In the genomic region with DNA sequence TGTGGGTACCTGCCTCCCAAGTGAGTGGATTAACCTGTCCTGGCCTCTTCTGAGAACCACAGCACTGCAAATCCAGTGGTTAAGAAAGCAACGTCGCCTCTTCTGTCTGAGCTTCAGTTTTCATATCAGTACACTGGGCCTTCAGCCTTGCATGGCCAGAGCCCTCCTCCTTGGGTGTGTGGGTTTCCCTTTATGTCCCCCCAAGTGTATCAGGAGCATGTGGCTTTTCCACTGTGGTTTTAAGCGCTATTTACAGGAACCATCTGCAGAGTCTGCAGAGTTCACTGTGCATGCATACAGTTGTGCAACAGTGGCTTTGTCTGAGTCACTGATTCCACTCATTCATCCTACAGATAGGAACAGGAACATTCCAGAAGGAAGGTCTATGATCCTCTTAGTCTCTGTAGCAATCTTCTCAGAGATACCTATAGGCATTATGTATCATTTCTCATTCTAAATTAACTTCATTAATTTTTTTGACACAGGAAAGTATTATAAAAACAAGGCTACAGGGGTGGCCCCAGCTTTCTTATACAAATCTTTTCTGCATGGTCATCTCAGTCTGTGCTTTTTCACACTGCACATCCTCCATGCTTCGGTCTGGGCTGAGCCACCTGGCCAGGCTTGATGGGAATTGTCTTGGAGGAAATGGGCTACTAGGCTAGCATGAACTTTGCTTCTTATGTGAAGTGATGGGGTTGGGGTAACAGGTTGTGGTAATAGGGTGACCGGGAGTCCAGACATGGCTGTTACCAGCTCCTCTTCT, we compare ENCODE assay signal across 1 cellular context.
TF ChIP-seq lines count a peak whose summit lies in the region.

No MANE protein-coding gene starts in this region.

TF ChIP-seq in HepG2, 621 proteins besides CTCF, POLR2A, EP300 and RAD21 (continued from another document and continues in another):
- TF ChIP-seq KDM4B (CRISPR knock-in tag; IDR thresholded peaks at IDR 0.05) (peak; percentile 81; the same call in 1 of the 2 replicates), ZBTB20 (CRISPR knock-in tag; IDR thresholded peaks at IDR 0.05; ENCODE audit: borderline replicate concordance, low read depth) (peak; percentile 77; the same call in 1 of the 2 replicates), POLR2AphosphoS5 (IDR thresholded peaks at IDR 0.05; ENCODE audit: low read depth, low read length) (0 out of 2 replicates have a peak, but pooled peaks have one; percentile 36), ZNF101 (CRISPR knock-in tag; IDR thresholded peaks at IDR 0.05; ENCODE audit: borderline replicate concordance, low read depth) (no peak), ZNF501 (CRISPR knock-in tag; IDR thresholded peaks at IDR 0.05) (0 out of 2 replicates have a peak, but pooled peaks have one; percentile 32), ZNF878 (CRISPR knock-in tag; IDR thresholded peaks at IDR 0.05) (no peak), TARDBP (CRISPR knock-in tag; IDR thresholded peaks at IDR 0.05) (peak; percentile 37; the same call in 1 of the 2 replicates), JUN (CRISPR knock-in tag; IDR thresholded peaks at IDR 0.05) (peak; percentile 72; the same call in 1 of the 2 replicates), SALL1 (CRISPR knock-in tag; IDR thresholded peaks at IDR 0.05) (peak; percentile 70), ZNF12 (CRISPR knock-in tag; IDR thresholded peaks at IDR 0.05) (peak; percentile 80; the same call in 1 of the 2 replicates), ZNF33B (CRISPR knock-in tag; IDR thresholded peaks at IDR 0.05) (no peak), BRD4 (CRISPR knock-in tag; IDR thresholded peaks at IDR 0.05) (peak; percentile 71; the same call in 1 of the 2 replicates), RAD51 (IDR thresholded peaks at IDR 0.05; ENCODE audit: borderline replicate concordance) (no peak), IRF2 (CRISPR knock-in tag; IDR thresholded peaks at IDR 0.05) (peak; percentile 65), ZKSCAN8 (CRISPR knock-in tag; IDR thresholded peaks at IDR 0.05; ENCODE audit: borderline replicate concordance) (peak; percentile 93), ZNF292 (CRISPR knock-in tag; IDR thresholded peaks at IDR 0.05; ENCODE audit: borderline replicate concordance, low read depth) (peak; percentile 55; the same call in 1 of the 2 replicates), ZNF124 (CRISPR knock-in tag; IDR thresholded peaks at IDR 0.05) (peak; percentile 42; the same call in 1 of the 2 replicates), NR2F1 (CRISPR knock-in tag; IDR thresholded peaks at IDR 0.05) (no peak), ARHGAP35 (CRISPR knock-in tag; IDR thresholded peaks at IDR 0.05; ENCODE audit: borderline replicate concordance) (no peak), ZFP36L1 (CRISPR knock-in tag; IDR thresholded peaks at IDR 0.05) (peak; percentile 51; the same call in 1 of the 2 replicates), ZMYM4 (CRISPR knock-in tag; IDR thresholded peaks at IDR 0.05) (peak; percentile 77), SMC3 (IDR thresholded peaks at IDR 0.05; ENCODE audit: low read length) (peak; percentile 30; the same call in 1 of the 2 replicates)
- TF ChIP-seq, protein P1, sequence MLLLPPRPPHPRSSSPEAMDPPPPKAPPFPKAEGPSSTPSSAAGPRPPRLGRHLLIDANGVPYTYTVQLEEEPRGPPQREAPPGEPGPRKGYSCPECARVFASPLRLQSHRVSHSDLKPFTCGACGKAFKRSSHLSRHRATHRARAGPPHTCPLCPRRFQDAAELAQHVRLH (CRISPR knock-in tag; IDR thresholded peaks at IDR 0.05; ENCODE audit: borderline replicate concordance, low read depth), result 0 out of 2 replicates have a peak, but pooled peaks have one; percentile 51
- TF ChIP-seq, protein P2, sequence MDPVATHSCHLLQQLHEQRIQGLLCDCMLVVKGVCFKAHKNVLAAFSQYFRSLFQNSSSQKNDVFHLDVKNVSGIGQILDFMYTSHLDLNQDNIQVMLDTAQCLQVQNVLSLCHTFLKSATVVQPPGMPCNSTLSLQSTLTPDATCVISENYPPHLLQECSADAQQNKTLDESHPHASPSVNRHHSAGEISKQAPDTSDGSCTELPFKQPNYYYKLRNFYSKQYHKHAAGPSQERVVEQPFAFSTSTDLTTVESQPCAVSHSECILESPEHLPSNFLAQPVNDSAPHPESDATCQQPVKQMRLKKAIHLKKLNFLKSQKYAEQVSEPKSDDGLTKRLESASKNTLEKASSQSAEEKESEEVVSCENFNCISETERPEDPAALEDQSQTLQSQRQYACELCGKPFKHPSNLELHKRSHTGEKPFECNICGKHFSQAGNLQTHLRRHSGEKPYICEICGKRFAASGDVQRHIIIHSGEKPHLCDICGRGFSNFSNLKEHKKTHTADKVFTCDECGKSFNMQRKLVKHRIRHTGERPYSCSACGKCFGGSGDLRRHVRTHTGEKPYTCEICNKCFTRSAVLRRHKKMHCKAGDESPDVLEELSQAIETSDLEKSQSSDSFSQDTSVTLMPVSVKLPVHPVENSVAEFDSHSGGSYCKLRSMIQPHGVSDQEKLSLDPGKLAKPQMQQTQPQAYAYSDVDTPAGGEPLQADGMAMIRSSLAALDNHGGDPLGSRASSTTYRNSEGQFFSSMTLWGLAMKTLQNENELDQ (CRISPR knock-in tag; IDR thresholded peaks at IDR 0.05; ENCODE audit: borderline replicate concordance), result no peak
- TF ChIP-seq, protein P3, sequence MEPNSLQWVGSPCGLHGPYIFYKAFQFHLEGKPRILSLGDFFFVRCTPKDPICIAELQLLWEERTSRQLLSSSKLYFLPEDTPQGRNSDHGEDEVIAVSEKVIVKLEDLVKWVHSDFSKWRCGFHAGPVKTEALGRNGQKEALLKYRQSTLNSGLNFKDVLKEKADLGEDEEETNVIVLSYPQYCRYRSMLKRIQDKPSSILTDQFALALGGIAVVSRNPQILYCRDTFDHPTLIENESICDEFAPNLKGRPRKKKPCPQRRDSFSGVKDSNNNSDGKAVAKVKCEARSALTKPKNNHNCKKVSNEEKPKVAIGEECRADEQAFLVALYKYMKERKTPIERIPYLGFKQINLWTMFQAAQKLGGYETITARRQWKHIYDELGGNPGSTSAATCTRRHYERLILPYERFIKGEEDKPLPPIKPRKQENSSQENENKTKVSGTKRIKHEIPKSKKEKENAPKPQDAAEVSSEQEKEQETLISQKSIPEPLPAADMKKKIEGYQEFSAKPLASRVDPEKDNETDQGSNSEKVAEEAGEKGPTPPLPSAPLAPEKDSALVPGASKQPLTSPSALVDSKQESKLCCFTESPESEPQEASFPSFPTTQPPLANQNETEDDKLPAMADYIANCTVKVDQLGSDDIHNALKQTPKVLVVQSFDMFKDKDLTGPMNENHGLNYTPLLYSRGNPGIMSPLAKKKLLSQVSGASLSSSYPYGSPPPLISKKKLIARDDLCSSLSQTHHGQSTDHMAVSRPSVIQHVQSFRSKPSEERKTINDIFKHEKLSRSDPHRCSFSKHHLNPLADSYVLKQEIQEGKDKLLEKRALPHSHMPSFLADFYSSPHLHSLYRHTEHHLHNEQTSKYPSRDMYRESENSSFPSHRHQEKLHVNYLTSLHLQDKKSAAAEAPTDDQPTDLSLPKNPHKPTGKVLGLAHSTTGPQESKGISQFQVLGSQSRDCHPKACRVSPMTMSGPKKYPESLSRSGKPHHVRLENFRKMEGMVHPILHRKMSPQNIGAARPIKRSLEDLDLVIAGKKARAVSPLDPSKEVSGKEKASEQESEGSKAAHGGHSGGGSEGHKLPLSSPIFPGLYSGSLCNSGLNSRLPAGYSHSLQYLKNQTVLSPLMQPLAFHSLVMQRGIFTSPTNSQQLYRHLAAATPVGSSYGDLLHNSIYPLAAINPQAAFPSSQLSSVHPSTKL (CRISPR knock-in tag; IDR thresholded peaks at IDR 0.05), result peak; percentile 88
- TF ChIP-seq, protein P4, sequence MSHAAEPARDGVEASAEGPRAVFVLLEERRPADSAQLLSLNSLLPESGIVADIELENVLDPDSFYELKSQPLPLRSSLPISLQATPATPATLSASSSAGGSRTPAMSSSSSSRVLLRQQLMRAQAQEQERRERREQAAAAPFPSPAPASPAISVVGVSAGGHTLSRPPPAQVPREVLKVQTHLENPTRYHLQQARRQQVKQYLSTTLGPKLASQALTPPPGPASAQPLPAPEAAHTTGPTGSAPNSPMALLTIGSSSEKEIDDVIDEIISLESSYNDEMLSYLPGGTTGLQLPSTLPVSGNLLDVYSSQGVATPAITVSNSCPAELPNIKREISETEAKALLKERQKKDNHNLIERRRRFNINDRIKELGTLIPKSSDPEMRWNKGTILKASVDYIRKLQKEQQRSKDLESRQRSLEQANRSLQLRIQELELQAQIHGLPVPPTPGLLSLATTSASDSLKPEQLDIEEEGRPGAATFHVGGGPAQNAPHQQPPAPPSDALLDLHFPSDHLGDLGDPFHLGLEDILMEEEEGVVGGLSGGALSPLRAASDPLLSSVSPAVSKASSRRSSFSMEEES (CRISPR knock-in tag; IDR thresholded peaks at IDR 0.05), result peak; percentile 74
- TF ChIP-seq, protein P5, sequence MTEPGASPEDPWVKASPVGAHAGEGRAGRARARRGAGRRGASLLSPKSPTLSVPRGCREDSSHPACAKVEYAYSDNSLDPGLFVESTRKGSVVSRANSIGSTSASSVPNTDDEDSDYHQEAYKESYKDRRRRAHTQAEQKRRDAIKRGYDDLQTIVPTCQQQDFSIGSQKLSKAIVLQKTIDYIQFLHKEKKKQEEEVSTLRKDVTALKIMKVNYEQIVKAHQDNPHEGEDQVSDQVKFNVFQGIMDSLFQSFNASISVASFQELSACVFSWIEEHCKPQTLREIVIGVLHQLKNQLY (CRISPR knock-in tag; IDR thresholded peaks at IDR 0.05), result peak; percentile 80
- TF ChIP-seq, protein P6, sequence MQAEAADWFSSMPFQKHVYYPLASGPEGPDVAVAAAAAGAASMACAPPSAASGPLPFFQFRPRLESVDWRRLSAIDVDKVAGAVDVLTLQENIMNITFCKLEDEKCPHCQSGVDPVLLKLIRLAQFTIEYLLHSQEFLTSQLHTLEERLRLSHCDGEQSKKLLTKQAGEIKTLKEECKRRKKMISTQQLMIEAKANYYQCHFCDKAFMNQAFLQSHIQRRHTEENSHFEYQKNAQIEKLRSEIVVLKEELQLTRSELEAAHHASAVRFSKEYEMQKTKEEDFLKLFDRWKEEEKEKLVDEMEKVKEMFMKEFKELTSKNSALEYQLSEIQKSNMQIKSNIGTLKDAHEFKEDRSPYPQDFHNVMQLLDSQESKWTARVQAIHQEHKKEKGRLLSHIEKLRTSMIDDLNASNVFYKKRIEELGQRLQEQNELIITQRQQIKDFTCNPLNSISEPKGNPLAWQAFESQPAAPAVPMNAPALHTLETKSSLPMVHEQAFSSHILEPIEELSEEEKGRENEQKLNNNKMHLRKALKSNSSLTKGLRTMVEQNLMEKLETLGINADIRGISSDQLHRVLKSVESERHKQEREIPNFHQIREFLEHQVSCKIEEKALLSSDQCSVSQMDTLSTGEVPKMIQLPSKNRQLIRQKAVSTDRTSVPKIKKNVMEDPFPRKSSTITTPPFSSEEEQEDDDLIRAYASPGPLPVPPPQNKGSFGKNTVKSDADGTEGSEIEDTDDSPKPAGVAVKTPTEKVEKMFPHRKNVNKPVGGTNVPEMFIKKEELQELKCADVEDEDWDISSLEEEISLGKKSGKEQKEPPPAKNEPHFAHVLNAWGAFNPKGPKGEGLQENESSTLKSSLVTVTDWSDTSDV (CRISPR knock-in tag; IDR thresholded peaks at IDR 0.05), result no peak
- TF ChIP-seq, protein P7, sequence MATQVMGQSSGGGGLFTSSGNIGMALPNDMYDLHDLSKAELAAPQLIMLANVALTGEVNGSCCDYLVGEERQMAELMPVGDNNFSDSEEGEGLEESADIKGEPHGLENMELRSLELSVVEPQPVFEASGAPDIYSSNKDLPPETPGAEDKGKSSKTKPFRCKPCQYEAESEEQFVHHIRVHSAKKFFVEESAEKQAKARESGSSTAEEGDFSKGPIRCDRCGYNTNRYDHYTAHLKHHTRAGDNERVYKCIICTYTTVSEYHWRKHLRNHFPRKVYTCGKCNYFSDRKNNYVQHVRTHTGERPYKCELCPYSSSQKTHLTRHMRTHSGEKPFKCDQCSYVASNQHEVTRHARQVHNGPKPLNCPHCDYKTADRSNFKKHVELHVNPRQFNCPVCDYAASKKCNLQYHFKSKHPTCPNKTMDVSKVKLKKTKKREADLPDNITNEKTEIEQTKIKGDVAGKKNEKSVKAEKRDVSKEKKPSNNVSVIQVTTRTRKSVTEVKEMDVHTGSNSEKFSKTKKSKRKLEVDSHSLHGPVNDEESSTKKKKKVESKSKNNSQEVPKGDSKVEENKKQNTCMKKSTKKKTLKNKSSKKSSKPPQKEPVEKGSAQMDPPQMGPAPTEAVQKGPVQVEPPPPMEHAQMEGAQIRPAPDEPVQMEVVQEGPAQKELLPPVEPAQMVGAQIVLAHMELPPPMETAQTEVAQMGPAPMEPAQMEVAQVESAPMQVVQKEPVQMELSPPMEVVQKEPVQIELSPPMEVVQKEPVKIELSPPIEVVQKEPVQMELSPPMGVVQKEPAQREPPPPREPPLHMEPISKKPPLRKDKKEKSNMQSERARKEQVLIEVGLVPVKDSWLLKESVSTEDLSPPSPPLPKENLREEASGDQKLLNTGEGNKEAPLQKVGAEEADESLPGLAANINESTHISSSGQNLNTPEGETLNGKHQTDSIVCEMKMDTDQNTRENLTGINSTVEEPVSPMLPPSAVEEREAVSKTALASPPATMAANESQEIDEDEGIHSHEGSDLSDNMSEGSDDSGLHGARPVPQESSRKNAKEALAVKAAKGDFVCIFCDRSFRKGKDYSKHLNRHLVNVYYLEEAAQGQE (IDR thresholded peaks at IDR 0.05; ENCODE audit: borderline replicate concordance in 1 of 2, low read depth in 1 of 2, low read length in 2 of 2), result peak in 1 of 2 experiments; percentile 58; a peak in 1 of 4 replicates
- TF ChIP-seq, protein P8, sequence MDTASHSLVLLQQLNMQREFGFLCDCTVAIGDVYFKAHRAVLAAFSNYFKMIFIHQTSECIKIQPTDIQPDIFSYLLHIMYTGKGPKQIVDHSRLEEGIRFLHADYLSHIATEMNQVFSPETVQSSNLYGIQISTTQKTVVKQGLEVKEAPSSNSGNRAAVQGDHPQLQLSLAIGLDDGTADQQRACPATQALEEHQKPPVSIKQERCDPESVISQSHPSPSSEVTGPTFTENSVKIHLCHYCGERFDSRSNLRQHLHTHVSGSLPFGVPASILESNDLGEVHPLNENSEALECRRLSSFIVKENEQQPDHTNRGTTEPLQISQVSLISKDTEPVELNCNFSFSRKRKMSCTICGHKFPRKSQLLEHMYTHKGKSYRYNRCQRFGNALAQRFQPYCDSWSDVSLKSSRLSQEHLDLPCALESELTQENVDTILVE (CRISPR knock-in tag; IDR thresholded peaks at IDR 0.05), result 0 out of 2 replicates have a peak, but pooled peaks have one; percentile 25
- TF ChIP-seq, protein P9, sequence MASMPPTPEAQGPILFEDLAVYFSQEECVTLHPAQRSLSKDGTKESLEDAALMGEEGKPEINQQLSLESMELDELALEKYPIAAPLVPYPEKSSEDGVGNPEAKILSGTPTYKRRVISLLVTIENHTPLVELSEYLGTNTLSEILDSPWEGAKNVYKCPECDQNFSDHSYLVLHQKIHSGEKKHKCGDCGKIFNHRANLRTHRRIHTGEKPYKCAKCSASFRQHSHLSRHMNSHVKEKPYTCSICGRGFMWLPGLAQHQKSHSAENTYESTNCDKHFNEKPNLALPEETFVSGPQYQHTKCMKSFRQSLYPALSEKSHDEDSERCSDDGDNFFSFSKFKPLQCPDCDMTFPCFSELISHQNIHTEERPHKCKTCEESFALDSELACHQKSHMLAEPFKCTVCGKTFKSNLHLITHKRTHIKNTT (CRISPR knock-in tag; IDR thresholded peaks at IDR 0.05), result no peak
- TF ChIP-seq, protein P10, sequence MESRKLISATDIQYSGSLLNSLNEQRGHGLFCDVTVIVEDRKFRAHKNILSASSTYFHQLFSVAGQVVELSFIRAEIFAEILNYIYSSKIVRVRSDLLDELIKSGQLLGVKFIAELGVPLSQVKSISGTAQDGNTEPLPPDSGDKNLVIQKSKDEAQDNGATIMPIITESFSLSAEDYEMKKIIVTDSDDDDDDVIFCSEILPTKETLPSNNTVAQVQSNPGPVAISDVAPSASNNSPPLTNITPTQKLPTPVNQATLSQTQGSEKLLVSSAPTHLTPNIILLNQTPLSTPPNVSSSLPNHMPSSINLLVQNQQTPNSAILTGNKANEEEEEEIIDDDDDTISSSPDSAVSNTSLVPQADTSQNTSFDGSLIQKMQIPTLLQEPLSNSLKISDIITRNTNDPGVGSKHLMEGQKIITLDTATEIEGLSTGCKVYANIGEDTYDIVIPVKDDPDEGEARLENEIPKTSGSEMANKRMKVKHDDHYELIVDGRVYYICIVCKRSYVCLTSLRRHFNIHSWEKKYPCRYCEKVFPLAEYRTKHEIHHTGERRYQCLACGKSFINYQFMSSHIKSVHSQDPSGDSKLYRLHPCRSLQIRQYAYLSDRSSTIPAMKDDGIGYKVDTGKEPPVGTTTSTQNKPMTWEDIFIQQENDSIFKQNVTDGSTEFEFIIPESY (CRISPR knock-in tag; IDR thresholded peaks at IDR 0.05), result peak; percentile 96
